1 cellular context compared by ENCODE assay signal in genomic region chr22:19109198-19110063, GRCh38.
TF ChIP-seq lines count a peak whose summit lies in the region.

No MANE protein-coding gene starts in this region.

TF ChIP-seq in K562, 482 proteins besides CTCF, POLR2A, EP300 and RAD21 (continued from another document):
- TF ChIP-seq ZNF280A (IDR thresholded peaks at IDR 0.05; ENCODE audit: low read depth, partially characterized antibody): no peak
- peak; percentile 96 for TF ChIP-seq ELF1 (tag; IDR thresholded peaks at IDR 0.05)
- 0 out of 2 replicates have a peak, but pooled peaks have one; percentile 68 for TF ChIP-seq ZKSCAN3 (CRISPR knock-in tag; IDR thresholded peaks at IDR 0.05)
- no peak for TF ChIP-seq BCOR (IDR thresholded peaks at IDR 0.05)
- TF ChIP-seq ATF6 (CRISPR knock-in tag; IDR thresholded peaks at IDR 0.05): no peak
- no peak for TF ChIP-seq E2F3 (CRISPR knock-in tag; IDR thresholded peaks at IDR 0.05)
- no peak for TF ChIP-seq MED1 (CRISPR knock-in tag; IDR thresholded peaks at IDR 0.05; ENCODE audit: borderline replicate concordance)
- peak in 1 of 2 experiments; percentile 32; a peak in 2 of 4 replicates for TF ChIP-seq FOXA3 (CRISPR knock-in tag; conservative IDR thresholded peaks at IDR 0.05 in 1 of 2, IDR thresholded peaks at IDR 0.05 in 1 of 2)
- peak; percentile 87 for TF ChIP-seq RFX5 (IDR thresholded peaks at IDR 0.05; ENCODE audit: low read depth, low read length)
- no peak for TF ChIP-seq ZNF586 (CRISPR knock-in tag; conservative IDR thresholded peaks at IDR 0.05)
- peak; percentile 85 for TF ChIP-seq JUND (IDR thresholded peaks at IDR 0.05; ENCODE audit: borderline replicate concordance, low read depth, low read length)
- TF ChIP-seq JUND (tag; IDR thresholded peaks at IDR 0.05; ENCODE audit: borderline replicate concordance, low read depth, low read length): peak; percentile 84; the same call in 2 of the 3 replicates
- TF ChIP-seq BRD9 (IDR thresholded peaks at IDR 0.05; ENCODE audit: low read depth, partially characterized antibody): no peak
- no peak for TF ChIP-seq ZNF507 (tag; conservative IDR thresholded peaks at IDR 0.05)
- peak; percentile 100 for TF ChIP-seq ETV1 (tag; conservative IDR thresholded peaks at IDR 0.05; ENCODE audit: low read depth)
- TF ChIP-seq MBD2 (IDR thresholded peaks at IDR 0.05; ENCODE audit: borderline replicate concordance, low read depth): no peak
- TF ChIP-seq RREB1 (CRISPR knock-in tag; IDR thresholded peaks at IDR 0.05): no peak
- no peak for TF ChIP-seq KAT7 (CRISPR knock-in tag; IDR thresholded peaks at IDR 0.05; ENCODE audit: borderline replicate concordance)
- TF ChIP-seq NFXL1 (CRISPR knock-in tag; IDR thresholded peaks at IDR 0.05): 0 out of 2 replicates have a peak, but pooled peaks have one; percentile 11
- TF ChIP-seq KDM1A (IDR thresholded peaks at IDR 0.05): peak in 1 of 2 experiments; percentile 82; a peak in 3 of 4 replicates
- TF ChIP-seq HIVEP1 (CRISPR knock-in tag; IDR thresholded peaks at IDR 0.05): no peak
- TF ChIP-seq CBFB (CRISPR knock-in tag; IDR thresholded peaks at IDR 0.05): no peak
- no peak for TF ChIP-seq ZNF274 (IDR thresholded peaks at IDR 0.05; ENCODE audit: borderline replicate concordance, low read depth, low read length)
- TF ChIP-seq ZEB2 (IDR thresholded peaks at IDR 0.05): peak; percentile 97
- TF ChIP-seq U2AF1 (optimal IDR thresholded peaks at IDR 0.05; ENCODE audit: low read depth, low read length): no peak
- TF ChIP-seq MEIS2 (IDR thresholded peaks at IDR 0.05; ENCODE audit: partially characterized antibody): no peak
- peak; percentile 56; the same call in 1 of the 2 replicates for TF ChIP-seq ZKSCAN8 (CRISPR knock-in tag; IDR thresholded peaks at IDR 0.05)
- TF ChIP-seq U2AF2 (optimal IDR thresholded peaks at IDR 0.05; ENCODE audit: low read depth, low read length): no peak
- TF ChIP-seq ZNF561 (CRISPR knock-in tag; conservative IDR thresholded peaks at IDR 0.05): no peak; the same call in 1 of the 2 replicates
- TF ChIP-seq ATF4 (CRISPR knock-in tag; IDR thresholded peaks at IDR 0.05): 0 out of 2 replicates have a peak, but pooled peaks have one; percentile 15
- TF ChIP-seq FOXJ3 (CRISPR knock-in tag; IDR thresholded peaks at IDR 0.05): no peak
- TF ChIP-seq HDGF (IDR thresholded peaks at IDR 0.05): no peak
- no peak for TF ChIP-seq ZBTB8A (IDR thresholded peaks at IDR 0.05; ENCODE audit: partially characterized antibody)
- peak; percentile 100 for TF ChIP-seq CEBPB (tag; IDR thresholded peaks at IDR 0.05)
- TF ChIP-seq ZNF212 (CRISPR knock-in tag; IDR thresholded peaks at IDR 0.05): no peak
- TF ChIP-seq L3MBTL2 (IDR thresholded peaks at IDR 0.05): peak; percentile 30; the same call in 1 of the 2 replicates
- TF ChIP-seq NCOA6 (IDR thresholded peaks at IDR 0.05): no peak
- TF ChIP-seq NCOR1 (IDR thresholded peaks at IDR 0.05): peak; percentile 97
- TF ChIP-seq POLR2B (IDR thresholded peaks at IDR 0.05; ENCODE audit: low read depth, partially characterized antibody): no peak
- TF ChIP-seq EP400 (IDR thresholded peaks at IDR 0.05): peak; percentile 82
- 0 out of 2 replicates have a peak, but pooled peaks have one; percentile 59 for TF ChIP-seq HOMEZ (CRISPR knock-in tag; IDR thresholded peaks at IDR 0.05)
- no peak for TF ChIP-seq EHMT2 (IDR thresholded peaks at IDR 0.05)
- TF ChIP-seq ILF3 (IDR thresholded peaks at IDR 0.05; ENCODE audit: borderline replicate concordance): peak; percentile 61; the same call in 1 of the 2 replicates
- no peak for TF ChIP-seq ESRRB (CRISPR knock-in tag; IDR thresholded peaks at IDR 0.05; ENCODE audit: borderline replicate concordance)
- TF ChIP-seq STAT5A (IDR thresholded peaks at IDR 0.05; ENCODE audit: borderline replicate concordance, low read length): peak; percentile 85
- TF ChIP-seq POLR2H (tag; IDR thresholded peaks at IDR 0.05; ENCODE audit: low read depth): no peak
- no peak for TF ChIP-seq LCOR (CRISPR knock-in tag; IDR thresholded peaks at IDR 0.05)
- TF ChIP-seq SMARCE1 (IDR thresholded peaks at IDR 0.05): peak; percentile 98
- TF ChIP-seq TGIF2 (CRISPR knock-in tag; IDR thresholded peaks at IDR 0.05): no peak
